1 cellular context compared by ENCODE assay signal in the genomic region with DNA sequence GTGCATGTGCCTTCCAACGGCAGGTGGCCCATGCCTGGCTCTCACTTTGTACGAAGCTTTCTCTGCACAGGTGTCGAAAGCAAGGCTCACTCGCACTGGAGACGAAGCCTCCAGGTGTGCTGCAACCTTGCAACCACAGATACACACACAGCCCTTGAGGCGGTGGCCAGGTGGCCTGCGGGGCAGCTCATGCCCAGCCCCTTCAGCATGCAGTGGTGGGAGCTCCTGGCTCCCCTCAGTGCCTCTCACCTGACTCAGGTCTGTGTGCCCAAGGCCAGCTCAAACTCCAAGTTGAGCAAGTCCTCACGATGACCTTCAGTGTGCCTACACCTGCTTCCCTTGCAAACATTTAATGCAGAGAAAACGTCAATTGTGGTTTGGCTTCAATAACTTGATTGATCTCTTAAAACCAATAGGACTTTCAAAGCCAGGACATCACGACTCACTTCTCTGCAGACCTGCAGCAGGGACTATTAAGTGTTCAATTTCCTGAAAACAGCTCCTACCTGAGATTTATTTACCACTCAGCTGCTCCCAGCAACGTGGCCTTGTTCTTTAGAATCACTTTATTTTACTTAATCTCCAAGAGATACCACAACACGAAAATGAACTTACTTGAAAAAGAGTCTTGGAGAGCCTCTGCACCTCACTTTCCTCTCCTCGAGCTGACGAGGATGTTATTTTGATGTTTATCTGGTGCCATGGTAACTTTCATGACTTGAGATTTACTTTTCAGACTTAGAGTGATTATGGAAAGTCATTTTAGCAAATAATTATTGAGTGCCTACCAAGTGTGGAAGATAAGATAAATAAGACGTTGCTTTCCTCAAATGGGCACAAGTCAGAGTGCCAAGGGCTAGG.
TF ChIP-seq lines count a peak whose summit lies in the region.

No MANE protein-coding gene starts in this region.

TF ChIP-seq in liver, 16 proteins besides CTCF, POLR2A, EP300 and RAD21 (continued from another document):
- TF ChIP-seq, protein P1, sequence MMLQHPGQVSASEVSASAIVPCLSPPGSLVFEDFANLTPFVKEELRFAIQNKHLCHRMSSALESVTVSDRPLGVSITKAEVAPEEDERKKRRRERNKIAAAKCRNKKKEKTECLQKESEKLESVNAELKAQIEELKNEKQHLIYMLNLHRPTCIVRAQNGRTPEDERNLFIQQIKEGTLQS (IDR thresholded peaks at IDR 0.05), result no peak
- peak; percentile 19 for TF ChIP-seq FOXA1 (IDR thresholded peaks at IDR 0.05)
- TF ChIP-seq TAF1 (conservative IDR thresholded peaks at IDR 0.05), result no peak
